Comparison of ENCODE assay signal across 16 cellular contexts in the genomic region with DNA sequence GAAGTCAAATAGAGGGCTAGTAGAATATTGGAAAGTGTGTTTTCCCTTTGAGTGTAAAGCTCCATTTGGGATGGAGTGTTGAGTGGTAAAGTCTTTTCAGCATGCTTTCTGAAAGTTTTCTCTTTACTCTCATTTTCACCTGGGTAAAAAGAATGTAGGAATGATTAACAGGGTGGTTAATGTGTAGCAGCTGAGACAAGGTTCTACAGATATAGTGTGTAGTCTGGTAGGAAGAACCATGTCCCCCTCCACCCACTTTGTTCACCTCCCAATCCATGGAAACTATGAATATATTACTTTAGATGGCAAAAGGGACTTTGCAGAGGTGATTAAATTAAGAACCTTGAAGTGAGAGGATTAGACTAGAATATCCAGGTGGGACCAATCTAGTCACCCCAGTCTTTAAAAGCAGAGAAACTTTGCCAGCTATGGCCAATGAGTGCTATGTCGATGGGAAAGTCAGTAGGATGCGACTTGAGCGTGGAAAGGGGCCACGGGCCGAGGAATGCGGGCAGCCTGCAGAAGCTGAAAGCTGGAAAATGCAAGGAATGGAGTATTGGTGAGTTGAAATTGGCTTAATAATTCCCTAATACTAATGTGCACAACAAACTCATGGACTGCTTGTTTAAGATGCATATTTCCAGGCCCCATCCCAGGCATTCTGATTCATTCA.
DNase-seq lines count a peak whose midpoint lies in the region; ATAC-seq, FAIRE-seq and TF ChIP-seq lines count a peak whose summit lies in the region.
"Had no signal": no experiment of that assay in that cellular context is flagged by ENCODE, and none has a peak within 500 bp of the region (broad histone marks: within the 10 kb centered on the region; RNA-seq: fewer than 3 reads in every experiment).

No MANE protein-coding gene starts in this region.

- CTCF ChIA-PET in Calu3 (lab: Charles Lee): interaction anchor here (0.5 to 3.5 kb wide), 8 partner anchors 8 to 149 kb away, joined by 3 to 29 read pairs (median 4); no protein-coding TSS in a partner anchor

- H3K4me3 Mint-ChIP-seq in Calu3 (ENCODE audit: low read depth, unreplicated experiment): peak overlapping the region; percentile 70
- H3K4me3 Mint-ChIP-seq: activated CD4-positive, alpha-beta T cell treated with anti-CD3 and anti-CD28 coated beads, Interleukin-2, amount 10 ng/mL, durations not matched to agents 24 days and 14 days; activated T-cell treated with anti-CD3 and anti-CD28 coated beads, Interleukin-2, amount 50 U/mL, for 72 hours; central memory CD8-positive, alpha-beta T cell; T-helper 2 cell treated with Interferon-gamma antibody and Interleukin-4, amounts not matched to agents 5 μg/mL and 100 μg/mL, for 36 hours had no signal

- peaks cover 48% of the 10 kb centered on the region for H3K36me3 Mint-ChIP-seq in Calu3 (ENCODE audit: insufficient read depth, unreplicated experiment)

- TF ChIP-seq CTCF in Calu3 (IDR thresholded peaks at IDR 0.05; ENCODE audit: unreplicated experiment): no peak
- TF ChIP-seq CTCF in omental fat pad (IDR thresholded peaks at IDR 0.05): no peak

- H3K4me1 Mint-ChIP-seq in Calu3 (ENCODE audit: low read depth, unreplicated experiment): peaks cover 81% of the 10 kb centered on the region
- H3K4me1 Mint-ChIP-seq: central memory CD8-positive, alpha-beta T cell had no signal

- BruUV-seq in Calu3 (replicated peaks; lab: Mats Ljungman, UMichigan): TSS peak; percentile 67

- no peaks in the 10 kb centered on the region for H3K9me3 Mint-ChIP-seq in Calu3 (ENCODE audit: low read depth, unreplicated experiment)
- H3K9me3 Mint-ChIP-seq: central memory CD8-positive, alpha-beta T cell had no signal

- H3K27me3 Mint-ChIP-seq in Calu3 (ENCODE audit: unreplicated experiment): no peaks in the 10 kb centered on the region
- H3K27me3 Mint-ChIP-seq: activated CD4-positive, alpha-beta T cell treated with anti-CD3 and anti-CD28 coated beads, Interleukin-2, amount 10 ng/mL, durations not matched to agents 24 days and 14 days; central memory CD8-positive, alpha-beta T cell had no signal

- peak; percentile 63 for ATAC-seq in GM19452 (IDR thresholded peaks at IDR 0.05; ENCODE audit: unreplicated experiment)
- ATAC-seq in HG02943 (IDR thresholded peaks at IDR 0.05; ENCODE audit: low read depth, unreplicated experiment): peak; percentile 60
- ATAC-seq in HG03280 (IDR thresholded peaks at IDR 0.05; ENCODE audit: unreplicated experiment): no peak
- ATAC-seq in omental fat pad (ENCODE audit: low FRiP score): no peak
- ATAC-seq: activated T-cell treated with anti-CD3 and anti-CD28 coated beads, Interleukin-2, amount 50 U/mL, for 72 hours had no signal

- H3K27ac Mint-ChIP-seq in Calu3 (ENCODE audit: unreplicated experiment): peak overlapping the region; percentile 100
- H3K27ac Mint-ChIP-seq: activated CD4-positive, alpha-beta T cell treated with anti-CD3 and anti-CD28 coated beads, Interleukin-2, amount 10 ng/mL, durations not matched to agents 24 days and 14 days; activated T-cell treated with anti-CD3 and anti-CD28 coated beads, Interleukin-2, amount 50 U/mL, for 72 hours; T-helper 2 cell treated with Interferon-gamma antibody and Interleukin-4, amounts not matched to agents 5 μg/mL and 100 μg/mL, for 36 hours had no signal

- intact Hi-C loops in Calu3 (cut with micrococcal nuclease; ENCODE audit: unreplicated experiment): loop anchor here (1.0 to 10.0 kb wide), 7 partner anchors 69 to 327 kb away; a partner anchor contains a TSS

- FAIRE-seq in RCC 7860 (lab: Jason Lieb, UNC): peak; percentile 39
- FAIRE-seq: endometrium had no signal

- DNase-seq in Calu3 (peak; percentile 59), RCC 7860 (ENCODE audit: low spot score) (no peak), NCI-H2196 (lab: John Stamatoyannopoulos, UW; ENCODE audit: unreplicated experiment) (no peak), omental fat pad (ENCODE audit: low spot score) (no peak), NCI-H748 (lab: John Stamatoyannopoulos, UW; ENCODE audit: unreplicated experiment) (no peak)
- DNase-seq: activated CD4-positive, alpha-beta T cell treated with anti-CD3 and anti-CD28 coated beads, Interleukin-2, amount 10 ng/mL, durations not matched to agents 24 days and 14 days; activated T-cell treated with anti-CD3 and anti-CD28 coated beads, Interleukin-2, amount 50 U/mL, for 72 hours; foreskin melanocyte; SIG-M5; spleen had no signal

Comparison
In these comparisons a context has a peak if more than half of its experiments do, and no peak if none do; other contexts are left out.
1. ATAC-seq: peak in GM19452 (single experiment) and HG02943 (single experiment); none in HG03280 (single experiment) and omental fat pad (single experiment).